Comparison of ENCODE assay signal across 21 cellular contexts in genomic region chr2:181431674-181432073, GRCh38. TPM values are rescaled to one million over a fixed set of nuclear protein-coding genes. Genes with fewer than 3 reads are reported as not detected.
A peak's percentile ranks its signal among the peaks of the same experiment; 100 is the strongest.
DNase-seq lines count a peak whose midpoint lies in the region; ATAC-seq, FAIRE-seq and TF ChIP-seq lines count a peak whose summit lies in the region.
"Had no signal": no experiment of that assay in that cellular context is flagged by ENCODE, and none has a peak within 500 bp of the region (broad histone marks: within the 10 kb centered on the region; RNA-seq: fewer than 3 reads in every experiment).

No MANE protein-coding gene starts in this region.

- no TSS peak for BruUV-seq in OCI-LY7 (replicated peaks; lab: Mats Ljungman, UMichigan)

- ATAC-seq in DND-41 (ENCODE audit: insufficient read depth, low read depth) = 0 out of 3 replicates have a peak, but pooled peaks have one; percentile 41
- ATAC-seq: HepG2, Right ventricle myocardium inferior had no signal

- H3K27ac ChIP-seq in DND-41 (ENCODE audit: low read length) (peak overlapping the region; percentile 91), OCI-LY7 (ENCODE audit: low read depth, low read length, poor library complexity, severe bottlenecking) (no peak overlapping the region)
- H3K27ac ChIP-seq: SJSA1 had no signal

- H3K4me3 ChIP-seq in DND-41 (ENCODE audit: low read depth in 1 of 2, low read length in 2 of 2) (no peak overlapping the region), OCI-LY7 (ENCODE audit: low read depth, low read length, poor library complexity, severe bottlenecking) (no peak overlapping the region)
- H3K4me3 ChIP-seq: SJSA1 had no signal

- no peak overlapping the region for H3K4me2 ChIP-seq in DND-41 (ENCODE audit: insufficient read depth, low read length)
- H3K4me2 ChIP-seq in OCI-LY7 (ENCODE audit: low read length) = no peak overlapping the region

- H3K36me3 ChIP-seq in DND-41 (ENCODE audit: insufficient read depth, low read length) (no peaks in the 10 kb centered on the region), OCI-LY7 (ENCODE audit: insufficient read depth, low read length) (no peaks in the 10 kb centered on the region)
- H3K36me3 ChIP-seq: SJSA1 had no signal

- H3K9ac ChIP-seq in DND-41 (ENCODE audit: low read depth, low read length) = peak overlapping the region; percentile 35; the same call in 1 of the 2 replicates

- FAIRE-seq in colon (lab: Jason Lieb, UNC) = peak; percentile 28
- FAIRE-seq: GM12891, H1, HepG2 had no signal

- peaks cover 4% of the 10 kb centered on the region for H3K4me1 Mint-ChIP-seq in progenitor cell of endocrine pancreas (ENCODE audit: low read depth)

- intact Hi-C loops in OCI-LY7 (cut with micrococcal nuclease; ENCODE audit: unreplicated experiment) = no loop called here

- H3K27ac Mint-ChIP-seq in progenitor cell of endocrine pancreas = no peak overlapping the region
- H3K27ac Mint-ChIP-seq: CD4-positive, CD25-positive, alpha-beta regulatory T cell had no signal

- H3K9me3 ChIP-seq in DND-41 (ENCODE audit: insufficient read depth, low read length, severe bottlenecking) (peaks cover 2% of the 10 kb centered on the region), OCI-LY7 (ENCODE audit: low read length) (peaks cover 10% of the 10 kb centered on the region; the same call in 1 of the 2 replicates)
- H3K9me3 ChIP-seq: SJSA1 had no signal

- H2AFZ ChIP-seq in DND-41 (ENCODE audit: low read depth, low read length) (no peak overlapping the region), OCI-LY7 (ENCODE audit: low read length) (no peak overlapping the region)

- H3K4me3 Mint-ChIP-seq in progenitor cell of endocrine pancreas (ENCODE audit: low read depth) = no peak overlapping the region
- H3K4me3 Mint-ChIP-seq: CD4-positive, CD25-positive, alpha-beta regulatory T cell had no signal

- POLR2A ChIA-PET in OCI-LY7 (lab: Charles Lee) = interaction anchor here (0.7 to 1.7 kb wide), 4 partner anchors 8 to 118 kb away, joined by 3 to 4 read pairs (median 4); no protein-coding TSS in a partner anchor

- DNase-seq in DND-41 = no peak
- DNase-seq in HT-29 (ENCODE audit: low spot score) = peak; percentile 7
- DNase-seq in OCI-LY7 (ENCODE audit: low spot score) = no peak
- DNase-seq in NCI-H345 treated with DMSO at 0.1 percent for 48 hours (lab: John Stamatoyannopoulos, UW; ENCODE audit: unreplicated experiment) = no peak
- DNase-seq in germinal center (ENCODE audit: low spot score) = no peak
- DNase-seq in HuH-7.5 (ENCODE audit: low spot score) = no peak
- no peak for DNase-seq in progenitor cell of endocrine pancreas (ENCODE audit: low spot score, unreplicated experiment)
- DNase-seq: CD4-positive, CD25-positive, alpha-beta regulatory T cell; DMS79; KBM-7; NCI-H1092; NCI-H1436; NCI-H187 treated with DMSO at 0.1 percent for 48 hours; NCI-H524; NCI-H774 had no signal

- H3K27me3 ChIP-seq in DND-41 (ENCODE audit: insufficient read depth, low read length, poor library complexity) = no peaks in the 10 kb centered on the region
- H3K27me3 ChIP-seq: SJSA1 had no signal

- H3K9me2 ChIP-seq in OCI-LY7 (ENCODE audit: insufficient read depth, low read length) = no peaks in the 10 kb centered on the region

- peaks cover 8% of the 10 kb centered on the region for H3K9me3 Mint-ChIP-seq in progenitor cell of endocrine pancreas (ENCODE audit: low read depth)
- H3K9me3 Mint-ChIP-seq: CD4-positive, CD25-positive, alpha-beta regulatory T cell had no signal

- H4K20me1 ChIP-seq in DND-41 (ENCODE audit: insufficient read depth, low read length) = no peaks in the 10 kb centered on the region
- no peaks in the 10 kb centered on the region for H4K20me1 ChIP-seq in OCI-LY7 (ENCODE audit: insufficient read depth, low read length)

- CTCF ChIA-PET in OCI-LY7 (lab: Charles Lee; ENCODE audit: unreplicated experiment) = interaction anchor here (0.7 kb wide), 1 partner anchor 10 kb away, joined by 3 read pairs; no protein-coding TSS in a partner anchor

- no peaks in the 10 kb centered on the region for H3K27me3 Mint-ChIP-seq in progenitor cell of endocrine pancreas

- H3K4me1 ChIP-seq in DND-41 (ENCODE audit: insufficient read depth, low read length) = peaks cover 46% of the 10 kb centered on the region
- H3K4me1 ChIP-seq in OCI-LY7 (ENCODE audit: insufficient read depth, low read length, poor library complexity, severe bottlenecking) = peaks cover 4% of the 10 kb centered on the region
- H3K4me1 ChIP-seq: SJSA1 had no signal

- TF ChIP-seq CTCF in DND-41 (IDR thresholded peaks at IDR 0.05; ENCODE audit: borderline replicate concordance, extremely low read depth, low read length, poor library complexity, severe bottlenecking) = peak; percentile 60
- peak; percentile 62 for TF ChIP-seq CTCF in OCI-LY7 (conservative IDR thresholded peaks at IDR 0.05; ENCODE audit: low read length)
- TF ChIP-seq CTCF in progenitor cell of endocrine pancreas (IDR thresholded peaks at IDR 0.05; ENCODE audit: unreplicated experiment) = no peak

- H3K79me2 ChIP-seq in DND-41 (ENCODE audit: insufficient read depth, low read length) (peaks cover 1% of the 10 kb centered on the region; the same call in 1 of the 2 replicates), OCI-LY7 (ENCODE audit: insufficient read depth, low read depth, low read length) (no peaks in the 10 kb centered on the region)

- H3K36me3 Mint-ChIP-seq in progenitor cell of endocrine pancreas (ENCODE audit: insufficient read depth) = no peaks in the 10 kb centered on the region

RNA-seq across cellular contexts. Expression of gene ITGA4, which starts 25.5 kb away (rescaled TPM):
- total RNA-seq in HT-29 (2014; rRNA removed; shearing (Covaris generic)) = not detected in 2 replicates
- total RNA-seq in OCI-LY7 (2014; rRNA removed; shearing (Covaris generic)) = 55.1 and 61.8 TPM in 2 replicates
- 53.5 and 61.7 TPM in 2 replicates for total RNA-seq in OCI-LY7 (2022)
- total RNA-seq in progenitor cell of endocrine pancreas = 0.96 and 1.5 TPM in 2 replicates
- total RNA-seq: HepG2 had no signal

Comparison
In these comparisons a context has a peak if more than half of its experiments do, and no peak if none do; other contexts are left out.
1. RNA of gene ITGA4, which starts 25.5 kb away (total RNA-seq): 53.5 to 61.8 TPM in OCI-LY7; 0.96 to 1.5 TPM in progenitor cell of endocrine pancreas and not detected in HT-29; every median in the first group is over 10 times any median in the second.